Comparison of ENCODE assay signal across 8 cellular contexts in the genomic region with DNA sequence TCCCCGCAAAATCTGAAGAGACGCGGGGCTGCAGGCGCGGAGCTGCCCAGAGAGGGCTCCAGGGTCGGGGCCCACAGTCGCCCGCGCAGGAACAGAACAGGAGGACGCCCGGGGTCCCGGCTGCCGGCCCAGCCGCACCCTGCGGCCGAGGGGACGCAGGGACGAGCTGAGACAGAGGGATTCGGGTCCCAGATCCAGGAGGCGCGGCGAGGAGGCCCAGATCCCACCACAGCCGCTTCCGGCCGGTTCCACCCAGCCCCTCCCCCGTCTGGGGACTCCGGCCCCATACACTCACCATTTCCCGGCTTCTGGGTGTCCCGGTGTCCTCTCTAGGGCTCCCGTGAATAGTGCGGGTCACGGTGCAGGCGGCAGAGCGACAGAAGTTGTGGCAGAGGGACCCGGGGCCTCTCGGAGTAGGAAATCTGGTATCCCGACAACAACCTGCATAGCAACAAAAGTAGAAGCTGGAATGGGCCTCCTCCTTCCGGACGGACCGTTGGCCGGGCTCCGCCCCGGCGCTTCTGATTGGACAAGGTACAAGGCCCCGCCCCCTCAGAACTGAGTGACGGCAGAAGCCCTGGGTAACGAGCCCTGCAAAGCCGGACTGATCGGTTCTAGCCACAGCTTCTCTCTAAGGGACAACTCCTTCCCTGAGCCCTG.
DNase-seq lines count a peak whose midpoint lies in the region; ATAC-seq and TF ChIP-seq lines count a peak whose summit lies in the region.

A gene (minus strand): TSS at position 466 of the 660 bp plus-strand sequence. CDS start 168 bp downstream, at position 298.

- TF ChIP-seq CTCF in AG09319 (IDR thresholded peaks at IDR 0.05; ENCODE audit: low read depth, low read length): no peak
- no peak for TF ChIP-seq CTCF in coronary artery (IDR thresholded peaks at IDR 0.05)

- peak within 1 kb of the TSS; percentile 90 for H3K4me3 ChIP-seq in coronary artery

- ATAC-seq in GM19035 (IDR thresholded peaks at IDR 0.05; ENCODE audit: unreplicated experiment): peak; percentile 95
- peak; percentile 83 for ATAC-seq in HG03342 (IDR thresholded peaks at IDR 0.05; ENCODE audit: unreplicated experiment)

- DNase-seq in AG09319 (ENCODE audit: extremely low read depth, low read depth) (peak; percentile 79), NCI-H510A treated with DMSO at 0.1 percent for 48 hours (lab: John Stamatoyannopoulos, UW) (peak; percentile 94), coronary artery (ENCODE audit: low spot score) (peak; percentile 98), left kidney (ENCODE audit: low read depth, low spot score) (peak; percentile 99)
- DNase-seq in activated CD4-positive, alpha-beta T cell treated with anti-CD3 and anti-CD28 coated beads for 48 hours: peak; percentile 95
- DNase-seq in stimulated activated CD4-positive, alpha-beta T cell treated with anti-CD3 and anti-CD28 coated beads, Interleukin-1b, Interleukin-23, amount 100 ng/mL, for 4 hours (ENCODE audit: low read depth in 2 of 2): peak; percentile 83 to 88

- H3K27ac ChIP-seq in coronary artery: peak within 1 kb of the TSS; percentile 84 to 90

Comparison
In these comparisons a context has a peak if more than half of its experiments do, and no peak if none do; other contexts are left out.
1. Peak in every context shown above with its lines: DNase-seq, ATAC-seq, H3K4me3 ChIP-seq and H3K27ac ChIP-seq.